In genomic region chr3:117962750-117963149, GRCh38 we compare ENCODE assay signal across 22 cellular contexts.
DNase-seq lines count a peak whose midpoint lies in the region; ATAC-seq, FAIRE-seq and TF ChIP-seq lines count a peak whose summit lies in the region.
"Had no signal": no experiment of that assay in that cellular context is flagged by ENCODE, and none has a peak within 500 bp of the region (broad histone marks: within the 10 kb centered on the region; RNA-seq: fewer than 3 reads in every experiment).

No MANE protein-coding gene starts in this region.

- no peak overlapping the region for H3K56ac ChIP-seq in mesendoderm (ENCODE audit: low read length)

- H3K4ac ChIP-seq in mesendoderm (ENCODE audit: low read depth, low read length), result no peak overlapping the region

- no peaks in the 10 kb centered on the region for H3K79me1 ChIP-seq in mesendoderm (ENCODE audit: low read length)

- peak; percentile 7 for DNase-seq in AG08396 (ENCODE audit: low spot score)
- DNase-seq in HS-27A (ENCODE audit: low read depth), result peak; percentile 4
- peak; percentile 35 for DNase-seq in astrocyte of the cerebellum (ENCODE audit: low read depth)
- peak; percentile 89 for DNase-seq in fibroblast of peridontal ligament (ENCODE audit: extremely low read depth)
- no peak for DNase-seq in H54 (ENCODE audit: insufficient read length, low spot score)
- DNase-seq in mesendoderm, result no peak
- DNase-seq in coronary artery (ENCODE audit: low spot score), result no peak
- DNase-seq: Caco-2; CD4-positive, CD25-positive, alpha-beta regulatory T cell; GF-D8; GOT3; NCI-H1417 treated with DMSO at 0.1 percent for 48 hours; NCI-H187 treated with DMSO at 0.1 percent for 48 hours; NCI-H345; NCI-H524 treated with DMSO at 0.1 percent for 48 hours; PC-3; RPMI8226; SHP77 treated with DMSO at 0.1 percent for 48 hours had no signal

- no peaks in the 10 kb centered on the region for H3K27me3 ChIP-seq in mesendoderm (ENCODE audit: insufficient read depth, low read length, poor library complexity)

- ATAC-seq in HG03108 (IDR thresholded peaks at IDR 0.05; ENCODE audit: unreplicated experiment), result no peak
- ATAC-seq: A549, GM12878, PC-3 had no signal

- in situ Hi-C loops in astrocyte of the cerebellum (cut with HindIII; ENCODE audit: low sequenced_read_pairs), result no loop called here

- H3K4me1 ChIP-seq in mesendoderm (ENCODE audit: control insufficient read depth, low read depth, low read length), result no peaks in the 10 kb centered on the region
- H3K4me1 ChIP-seq: A549, Caco-2 had no signal

- H2AK5ac ChIP-seq in mesendoderm (ENCODE audit: low read length), result no peak overlapping the region

- no peak overlapping the region for H2BK120ac ChIP-seq in mesendoderm (ENCODE audit: low read depth, low read length)

- TF ChIP-seq CTCF in astrocyte of the cerebellum (IDR thresholded peaks at IDR 0.05; ENCODE audit: low read depth, low read length, missing control alignments), result no peak
- no peak for TF ChIP-seq CTCF in coronary artery (IDR thresholded peaks at IDR 0.05)

- no peak overlapping the region for H4K5ac ChIP-seq in mesendoderm (ENCODE audit: low read length)

- no CpG with 5 or more reads among the region's 2 CpGs for WGBS in mesendoderm (ENCODE audit: extremely low coverage, insufficient coverage, low lambda C conversion rate)

- no peaks in the 10 kb centered on the region for H3K36me3 ChIP-seq in mesendoderm (ENCODE audit: control insufficient read depth, insufficient read depth, low read length)

- H3K27ac ChIP-seq in mesendoderm (ENCODE audit: low read depth, low read length) (no peak overlapping the region), coronary artery (no peak overlapping the region)
- H3K27ac ChIP-seq: A549 had no signal

- no peak overlapping the region for H2BK15ac ChIP-seq in mesendoderm (replicated peaks; ENCODE audit: low read depth)

- no peak overlapping the region for H3K9ac ChIP-seq in mesendoderm (ENCODE audit: low read length)

- no peak for TF ChIP-seq POLR2A in H54 (IDR thresholded peaks at IDR 0.05; ENCODE audit: low read depth, low read length)

- H2BK5ac ChIP-seq in mesendoderm (ENCODE audit: low read length), result no peak overlapping the region

- no peak overlapping the region for H3K23ac ChIP-seq in mesendoderm (ENCODE audit: low read length)

- H3K4me2 ChIP-seq in mesendoderm (ENCODE audit: low read length), result no peak overlapping the region
- H3K4me2 ChIP-seq: A549 had no signal

- H4K8ac ChIP-seq in mesendoderm (ENCODE audit: low read depth, low read length), result no peak overlapping the region

- no peak overlapping the region for H3K18ac ChIP-seq in mesendoderm (ENCODE audit: low read length)

- no peaks in the 10 kb centered on the region for H3K79me2 ChIP-seq in mesendoderm (ENCODE audit: control insufficient read depth, insufficient read depth, low read length)

- FAIRE-seq in H54 (lab: Jason Lieb, UNC), result no peak
- FAIRE-seq: A549, GM12878, GM19239 had no signal

- H3K4me3 ChIP-seq in astrocyte of the cerebellum (ENCODE audit: low read depth, low read length) (no peak overlapping the region), mesendoderm (ENCODE audit: low read length) (no peak overlapping the region), coronary artery (no peak overlapping the region)
- H3K4me3 ChIP-seq: A549, GM12878 had no signal

Comparison
In these comparisons a context has a peak if more than half of its experiments do, and no peak if none do; other contexts are left out.
1. DNase-seq: peak in AG08396 (single experiment), HS-27A (single experiment), astrocyte of the cerebellum (single experiment) and fibroblast of peridontal ligament (single experiment); none in H54 (single experiment), mesendoderm (single experiment) and coronary artery (single experiment).